ENCODE assay signal across 23 cellular contexts in the genomic region with DNA sequence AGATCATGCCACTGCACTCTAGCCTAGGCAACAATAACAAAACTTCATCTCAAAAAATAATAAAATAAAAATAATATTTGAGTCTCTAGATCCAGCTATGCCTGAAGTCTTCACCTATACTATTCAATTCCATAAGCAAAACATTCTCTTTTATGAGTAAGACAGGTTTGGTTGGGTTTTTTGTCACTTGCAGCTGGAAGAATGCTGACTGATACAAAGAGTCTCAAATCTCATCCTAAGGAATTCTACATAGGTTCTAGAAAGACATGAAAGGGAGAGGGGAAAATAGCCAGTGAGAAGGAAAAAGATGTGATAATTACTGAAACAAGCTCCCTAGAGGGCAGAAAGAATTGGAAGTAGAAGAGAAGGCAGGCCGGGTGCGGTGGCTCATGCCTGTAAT.
"Had no signal": no experiment of that assay in that cellular context is flagged by ENCODE, and none has a peak within 500 bp of the region (broad histone marks: within the 10 kb centered on the region; RNA-seq: fewer than 3 reads in every experiment).

No MANE protein-coding gene starts in this region.

- ATAC-seq: activated T-cell treated with anti-CD3 and anti-CD28 coated beads, Interleukin-2, amount 50 U/mL, for 4 hours; effector memory CD8-positive, alpha-beta T cell; foreskin keratinocyte; gastrocnemius medialis had no signal

- H3K4me3 ChIP-seq: esophagus muscularis mucosa, gastrocnemius medialis had no signal

- H3K27me3 Mint-ChIP-seq: activated naive CD8-positive, alpha-beta T cell had no signal

- H3K9me3 ChIP-seq: esophagus muscularis mucosa, gastrocnemius medialis had no signal

- H3K4me1 ChIP-seq: foreskin keratinocyte had no signal

- DNase-seq: activated CD4-positive, alpha-beta T cell treated with anti-CD3 and anti-CD28 coated beads for 1 hour; activated CD4-positive, alpha-beta T cell treated with anti-CD3 and anti-CD28 coated beads for 4 hours; activated CD4-positive, alpha-beta T cell treated with anti-CD3 and anti-CD28 coated beads, Interleukin-2, amount 50 U/mL, for 1 hour; activated CD8-positive, alpha-beta memory T cell treated with anti-CD3 and anti-CD28 coated beads for 24 hours; activated effector memory CD4-positive, alpha-beta T cell treated with Interleukin-2 at 50 U/mL for 16 hours; activated gamma-delta T cell treated with Interleukin-2 at 50 U/mL for 16 hours; activated naive CD4-positive, alpha-beta T cell treated with anti-CD3 and anti-CD28 coated beads, Interleukin-2, amount 50 U/mL, for 16 hours; activated naive CD4-positive, alpha-beta T cell treated with Interleukin-2 at 50 U/mL for 16 hours; activated T-cell treated with anti-CD3 and anti-CD28 coated beads, Interleukin-2, amount 50 U/mL, for 4 hours; amniotic stem cell; anterior cingulate cortex; brain microvascular endothelial cell; cortex of kidney; dermis blood vessel endothelial cell; effector CD4-positive, alpha-beta T cell; effector memory CD8-positive, alpha-beta T cell; erythroblast; foreskin keratinocyte; gastrocnemius medialis had no signal

- H3K9me3 Mint-ChIP-seq: activated CD8-positive, alpha-beta T cell treated with anti-CD3 and anti-CD28 coated beads for 36 hours; activated T-cell treated with anti-CD3 and anti-CD28 coated beads, Interleukin-2, amount 50 U/mL, for 4 hours; activated T-helper 17 cell treated with anti-CD3 and anti-CD28 coated beads, Interleukin-2, amount 50 U/mL, for 72 hours; effector memory CD8-positive, alpha-beta T cell had no signal

- H3K36me3 ChIP-seq: brain microvascular endothelial cell, esophagus muscularis mucosa, gastrocnemius medialis had no signal

- H3K36me3 Mint-ChIP-seq: activated naive CD8-positive, alpha-beta T cell had no signal

- H3K4me3 Mint-ChIP-seq: activated CD8-positive, alpha-beta T cell treated with anti-CD3 and anti-CD28 coated beads for 36 hours; activated naive CD8-positive, alpha-beta T cell; activated T-cell treated with anti-CD3 and anti-CD28 coated beads, Interleukin-2, amount 50 U/mL, for 4 hours; activated T-helper 17 cell treated with anti-CD3 and anti-CD28 coated beads, Interleukin-2, amount 50 U/mL, for 72 hours; effector memory CD8-positive, alpha-beta T cell had no signal

- H3K27ac ChIP-seq: brain microvascular endothelial cell, esophagus muscularis mucosa, foreskin keratinocyte, gastrocnemius medialis had no signal

- H3K27ac Mint-ChIP-seq: activated CD8-positive, alpha-beta T cell treated with anti-CD3 and anti-CD28 coated beads for 36 hours; activated naive CD8-positive, alpha-beta T cell; activated T-helper 17 cell treated with anti-CD3 and anti-CD28 coated beads, Interleukin-2, amount 50 U/mL, for 72 hours; effector memory CD8-positive, alpha-beta T cell had no signal
